Comparison of ENCODE assay signal across 20 cellular contexts in genomic region chr2:197217561-197217960, GRCh38.
DNase-seq lines count a peak whose midpoint lies in the region; ATAC-seq, FAIRE-seq and TF ChIP-seq lines count a peak whose summit lies in the region.
"Had no signal": no experiment of that assay in that cellular context is flagged by ENCODE, and none has a peak within 500 bp of the region (broad histone marks: within the 10 kb centered on the region; RNA-seq: fewer than 3 reads in every experiment).

No MANE protein-coding gene starts in this region.

- no peaks in the 10 kb centered on the region for H3K9me3 Mint-ChIP-seq in activated T-helper 2 cell treated with anti-CD3 and anti-CD28 coated beads, Interferon-gamma antibody, Interleukin-2, Interleukin-4, amounts not matched to agents 10 μg/mL and 5 μg/mL and 100 μg/mL, durations not matched to agents 14 hours and 24 hours and 36 hours
- H3K9me3 Mint-ChIP-seq in naive B cell, result no peaks in the 10 kb centered on the region

- peaks cover 19% of the 10 kb centered on the region for H3K36me3 Mint-ChIP-seq in activated T-helper 2 cell treated with anti-CD3 and anti-CD28 coated beads, Interferon-gamma antibody, Interleukin-2, Interleukin-4, amounts not matched to agents 10 μg/mL and 5 μg/mL and 100 μg/mL, durations not matched to agents 14 hours and 24 hours and 36 hours (ENCODE audit: low read depth)
- H3K36me3 Mint-ChIP-seq in naive B cell, result no peaks in the 10 kb centered on the region

- FAIRE-seq in GM12891 (lab: Jason Lieb, UNC), result peak; percentile 70

- intact Hi-C loops in activated T-helper 2 cell treated with anti-CD3 and anti-CD28 coated beads, Interferon-gamma antibody, Interleukin-2, Interleukin-4, amounts not matched to agents 10 μg/mL and 5 μg/mL and 100 μg/mL, durations not matched to agents 14 hours and 24 hours and 36 hours (cut with micrococcal nuclease), result loop anchor here (1.0 kb wide), 1 partner anchor 8 kb away; no protein-coding TSS in a partner anchor
- intact Hi-C loops in Right ventricle myocardium inferior (cut with DNase I), result no loop called here

- no peak for TF ChIP-seq POLR2A in GM12891 (IDR thresholded peaks at IDR 0.05; ENCODE audit: low read depth, low read length)

- DNase-seq in DMS79 treated with DMSO at 0.1 percent for 48 hours (lab: John Stamatoyannopoulos, UW) (peak; percentile 12), DMS79 (lab: John Stamatoyannopoulos, UW) (no peak), GM12891 (ENCODE audit: insufficient read length, low spot score) (no peak), naive B cell (no peak), Right ventricle myocardium inferior (ENCODE audit: missing footprints) (no peak)
- DNase-seq in activated T-helper 2 cell treated with anti-CD3 and anti-CD28 coated beads, Interferon-gamma antibody, Interleukin-2, Interleukin-4, amounts not matched to agents 10 μg/mL and 5 μg/mL and 100 μg/mL, durations not matched to agents 14 hours and 24 hours and 36 hours (ENCODE audit: low spot score), result no peak
- DNase-seq: activated CD8-positive, alpha-beta memory T cell treated with anti-CD3 and anti-CD28 coated beads, Interleukin-2, amount 50 U/mL, for 48 hours; amniotic stem cell; cerebellar nuclear complex; EL; mucosa of descending colon; NCI-H2081 treated with DMSO at 0.1 percent for 48 hours; NCI-H748 treated with DMSO at 0.1 percent for 48 hours; ovary; Peyer's patch; stimulated activated CD4-positive, alpha-beta T cell treated with anti-CD3 and anti-CD28 coated beads, Interleukin-2, amount 100 ng/mL, for 48 hours; tibial artery; WERI-Rb-1 had no signal

- no peaks in the 10 kb centered on the region for H3K27me3 Mint-ChIP-seq in activated T-helper 2 cell treated with anti-CD3 and anti-CD28 coated beads, Interferon-gamma antibody, Interleukin-2, Interleukin-4, amounts not matched to agents 10 μg/mL and 5 μg/mL and 100 μg/mL, durations not matched to agents 14 hours and 24 hours and 36 hours (ENCODE audit: low read depth)
- no peaks in the 10 kb centered on the region for H3K27me3 Mint-ChIP-seq in naive B cell

- H3K4me3 Mint-ChIP-seq in activated T-helper 2 cell treated with anti-CD3 and anti-CD28 coated beads, Interferon-gamma antibody, Interleukin-2, Interleukin-4, amounts not matched to agents 10 μg/mL and 5 μg/mL and 100 μg/mL, durations not matched to agents 14 hours and 24 hours and 36 hours (ENCODE audit: low read depth), result no peak overlapping the region
- H3K4me3 Mint-ChIP-seq in naive B cell, result peak overlapping the region in 5 of 8 donors; percentile 29 to 82 (median 66)

- H3K4me1 Mint-ChIP-seq in activated T-helper 2 cell treated with anti-CD3 and anti-CD28 coated beads, Interferon-gamma antibody, Interleukin-2, Interleukin-4, amounts not matched to agents 10 μg/mL and 5 μg/mL and 100 μg/mL, durations not matched to agents 14 hours and 24 hours and 36 hours (ENCODE audit: low read depth), result peaks cover 73% of the 10 kb centered on the region
- H3K4me1 Mint-ChIP-seq in naive B cell, result peaks cover 49 to 96% (median 65%) of the 10 kb centered on the region in 3 donors

- H3K27ac Mint-ChIP-seq in activated T-helper 2 cell treated with anti-CD3 and anti-CD28 coated beads, Interferon-gamma antibody, Interleukin-2, Interleukin-4, amounts not matched to agents 10 μg/mL and 5 μg/mL and 100 μg/mL, durations not matched to agents 14 hours and 24 hours and 36 hours, result peak overlapping the region; percentile 96
- peak overlapping the region; percentile 72 to 97 (median 91) for H3K27ac Mint-ChIP-seq in naive B cell

- ATAC-seq in naive B cell (ENCODE audit: low read depth in 2 of 2) (no peak), Right ventricle myocardium inferior (no peak), HG03565 (IDR thresholded peaks at IDR 0.05; ENCODE audit: unreplicated experiment) (no peak), GM21515 (IDR thresholded peaks at IDR 0.05; ENCODE audit: unreplicated experiment) (no peak)

TF ChIP-seq in GM12891, 5 proteins besides CTCF, POLR2A, EP300 and RAD21:
- TF ChIP-seq SPI1 (IDR thresholded peaks at IDR 0.05; ENCODE audit: low read depth, low read length) (no peak), TAF1 (IDR thresholded peaks at IDR 0.05; ENCODE audit: low read depth, low read length) (no peak), POU2F2 (IDR thresholded peaks at IDR 0.05; ENCODE audit: low read depth, low read length) (no peak), PAX5 (IDR thresholded peaks at IDR 0.05; ENCODE audit: insufficient read depth, low read length, severe bottlenecking) (no peak), POLR2AphosphoS5 (IDR thresholded peaks at IDR 0.05; ENCODE audit: low read depth, low read length) (no peak)
